23 cellular contexts compared by ENCODE assay signal in genomic region chr1:209305221-209305954, GRCh38.
"Had no signal": no experiment of that assay in that cellular context is flagged by ENCODE, and none has a peak within 500 bp of the region (broad histone marks: within the 10 kb centered on the region; RNA-seq: fewer than 3 reads in every experiment).

No MANE protein-coding gene starts in this region.

- H3K27ac ChIP-seq: epithelial cell of prostate, esophagus squamous epithelium, gastroesophageal sphincter, left ventricle myocardium inferior, lower lobe of right lung, right atrium auricular region, sigmoid colon, skin epidermis, stomach, thoracic aorta, transverse colon had no signal

- H3K4me3 ChIP-seq: esophagus squamous epithelium, gastroesophageal sphincter, left ventricle myocardium inferior, lower lobe of right lung, right atrium auricular region, sigmoid colon, skin epidermis, stomach, thoracic aorta, transverse colon had no signal

- H3K9me3 ChIP-seq: esophagus squamous epithelium, gastroesophageal sphincter, left ventricle myocardium inferior, lower lobe of right lung, right atrium auricular region, sigmoid colon, stomach, thoracic aorta, transverse colon had no signal

- H3K4me1 ChIP-seq: esophagus squamous epithelium, gastroesophageal sphincter, left ventricle myocardium inferior, lower lobe of right lung, right atrium auricular region, sigmoid colon, stomach, transverse colon had no signal

- DNase-seq: cortex of kidney; effector memory CD4-positive, alpha-beta T cell; esophagus squamous epithelium; foreskin fibroblast; glutamatergic neuron; kidney; left cardiac atrium; left ventricle myocardium inferior; lower lobe of right lung; midbrain; naive B cell; posterior cingulate gyrus; sigmoid colon; stimulated activated CD4-positive, alpha-beta T cell treated with anti-CD3 and anti-CD28 coated beads, Interleukin-12 subunit alpha, Interleukin-12 subunit beta, amount 100 ng/mL, for 4 hours; stimulated activated naive CD4-positive, alpha-beta T cell; stomach; substantia nigra; transverse colon had no signal

- H3K36me3 ChIP-seq: esophagus squamous epithelium, gastroesophageal sphincter, left ventricle myocardium inferior, lower lobe of right lung, right atrium auricular region, sigmoid colon, stomach, thoracic aorta, transverse colon had no signal

- ATAC-seq: gastroesophageal sphincter, left cardiac atrium, lower lobe of right lung had no signal

- H3K27me3 ChIP-seq: right atrium auricular region, sigmoid colon, stomach, transverse colon had no signal
